Comparison of ENCODE assay signal across 1 cellular context in genomic region chr9:124949387-124949786, GRCh38.
TF ChIP-seq lines count a peak whose summit lies in the region.

No MANE protein-coding gene starts in this region.

TF ChIP-seq in HepG2, 621 proteins besides CTCF, POLR2A, EP300 and RAD21 (continued from another document):
- TF ChIP-seq ZMYM4 (CRISPR knock-in tag; IDR thresholded peaks at IDR 0.05) (peak; percentile 35; the same call in 1 of the 2 replicates), CEBPG (CRISPR knock-in tag; IDR thresholded peaks at IDR 0.05) (peak; percentile 39; the same call in 1 of the 2 replicates), TOPORS (CRISPR knock-in tag; IDR thresholded peaks at IDR 0.05) (no peak), ZNF121 (CRISPR knock-in tag; IDR thresholded peaks at IDR 0.05) (peak; percentile 70; the same call in 1 of the 2 replicates), ZNF770 (CRISPR knock-in tag; IDR thresholded peaks at IDR 0.05) (peak; percentile 59; the same call in 1 of the 2 replicates), ZNF841 (CRISPR knock-in tag; IDR thresholded peaks at IDR 0.05; ENCODE audit: borderline replicate concordance) (no peak), SKI (IDR thresholded peaks at IDR 0.05; ENCODE audit: partially characterized antibody) (no peak), MEIS2 (CRISPR knock-in tag; IDR thresholded peaks at IDR 0.05) (no peak), ZNF460 (CRISPR knock-in tag; IDR thresholded peaks at IDR 0.05; ENCODE audit: borderline replicate concordance) (peak; percentile 47; the same call in 1 of the 2 replicates)
